Comparison of ENCODE assay signal across 8 cellular contexts in the genomic region with DNA sequence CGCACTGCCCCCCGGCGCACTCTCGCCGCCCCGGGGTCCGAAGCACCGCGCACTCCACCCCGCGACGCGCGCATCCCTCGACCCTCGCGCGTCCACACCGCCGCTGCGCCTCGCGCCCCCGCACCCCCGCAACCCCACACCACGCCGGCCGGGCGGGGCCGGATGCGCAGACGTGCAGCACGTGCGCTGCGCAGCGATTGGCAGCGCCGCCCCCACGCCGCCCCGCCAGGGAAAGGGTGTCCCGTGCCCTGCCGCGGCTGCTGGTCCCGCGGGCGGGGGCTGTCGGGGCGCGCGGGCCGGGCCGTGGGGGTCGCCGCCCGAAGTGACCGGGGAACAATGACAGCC. TPM values are rescaled to one million over a fixed set of nuclear protein-coding genes. Genes with fewer than 3 reads are reported as not detected.
DNase-seq lines count a peak whose midpoint lies in the region; ATAC-seq, FAIRE-seq and TF ChIP-seq lines count a peak whose summit lies in the region.

No MANE protein-coding gene starts in this region.

- TF ChIP-seq CTCF in DND-41 (IDR thresholded peaks at IDR 0.05; ENCODE audit: borderline replicate concordance, extremely low read depth, low read length, poor library complexity, severe bottlenecking), result no peak
- no peak for TF ChIP-seq CTCF in fibroblast of pulmonary artery (IDR thresholded peaks at IDR 0.05; ENCODE audit: low read length, missing control alignments)
- no peak for TF ChIP-seq CTCF in pancreas (IDR thresholded peaks at IDR 0.05)
- TF ChIP-seq CTCF in type B pancreatic cell (conservative IDR thresholded peaks at IDR 0.05), result no peak

- ATAC-seq in DND-41 (ENCODE audit: insufficient read depth, low read depth) (peak; percentile 75), pancreas (peak; percentile 21 to 71 (median 48)), HG02623 (IDR thresholded peaks at IDR 0.05; ENCODE audit: unreplicated experiment) (no peak), GM21367 (IDR thresholded peaks at IDR 0.05; ENCODE audit: unreplicated experiment) (no peak)

- H3K4me2 ChIP-seq in DND-41 (ENCODE audit: insufficient read depth, low read length), result peak overlapping the region; percentile 98

- peaks cover 4% of the 10 kb centered on the region for H3K27me3 ChIP-seq in DND-41 (ENCODE audit: insufficient read depth, low read length, poor library complexity)
- no peaks in the 10 kb centered on the region for H3K27me3 ChIP-seq in pancreas

- no peaks in the 10 kb centered on the region for H3K9me3 Mint-ChIP-seq in IgD-negative memory B cell
- no peaks in the 10 kb centered on the region for H3K9me3 Mint-ChIP-seq in type B pancreatic cell

- H3K79me2 ChIP-seq in DND-41 (ENCODE audit: insufficient read depth, low read length), result no peaks in the 10 kb centered on the region

- WGBS in pancreas, 2 donors, result 1 to 3% methylated on average over 56 to 57 of the region's 57 CpGs

- H3K9me3 ChIP-seq in DND-41 (ENCODE audit: insufficient read depth, low read length, severe bottlenecking) (no peaks in the 10 kb centered on the region), pancreas (no peaks in the 10 kb centered on the region)

- H3K4me3 ChIP-seq in DND-41 (ENCODE audit: low read depth in 1 of 2, low read length in 2 of 2), result peak overlapping the region; percentile 25 to 68; a peak in 3 of 4 replicates
- peak overlapping the region; percentile 51 for H3K4me3 ChIP-seq in fibroblast of pulmonary artery (replicated peaks; ENCODE audit: low read depth, low read length)
- H3K4me3 ChIP-seq in pancreas, result peak overlapping the region; percentile 18 to 62 (median 32)

- H3K4me3 Mint-ChIP-seq in IgD-negative memory B cell, result peak overlapping the region; percentile 89 to 98 (median 98)
- peak overlapping the region; percentile 94 for H3K4me3 Mint-ChIP-seq in type B pancreatic cell

- H3K27ac ChIP-seq in DND-41 (ENCODE audit: low read length), result peak overlapping the region; percentile 76
- no peak overlapping the region for H3K27ac ChIP-seq in pancreas

- no peak for FAIRE-seq in pancreas (lab: Jason Lieb, UNC)

- peak overlapping the region; percentile 64 for H2AFZ ChIP-seq in DND-41 (ENCODE audit: low read depth, low read length)

- H3K36me3 Mint-ChIP-seq in IgD-negative memory B cell (no peaks in the 10 kb centered on the region), type B pancreatic cell (no peaks in the 10 kb centered on the region)

- H3K27ac Mint-ChIP-seq in IgD-negative memory B cell (peak overlapping the region; percentile 99 to 100 (median 100)), type B pancreatic cell (no peak overlapping the region)

- H3K36me3 ChIP-seq in DND-41 (ENCODE audit: insufficient read depth, low read length) (no peaks in the 10 kb centered on the region), pancreas (no peaks in the 10 kb centered on the region)

- H3K9ac ChIP-seq in DND-41 (ENCODE audit: low read depth, low read length), result peak overlapping the region; percentile 77

- H4K20me1 ChIP-seq in DND-41 (ENCODE audit: insufficient read depth, low read length), result no peaks in the 10 kb centered on the region

- H3K4me1 ChIP-seq in DND-41 (ENCODE audit: insufficient read depth, low read length) (peaks cover 32% of the 10 kb centered on the region), pancreas (no peaks in the 10 kb centered on the region)

- H3K27me3 Mint-ChIP-seq in IgD-negative memory B cell (no peaks in the 10 kb centered on the region), type B pancreatic cell (peaks cover 34% of the 10 kb centered on the region)

- DNase-seq in DND-41 (peak; percentile 71), activated T-cell treated with anti-CD3 and anti-CD28 coated beads for 4 hours (peak; percentile 72), fibroblast of pulmonary artery (ENCODE audit: low read depth) (no peak), pancreas (peak in 5 of 6 donors; percentile 17 to 75 (median 40)), type B pancreatic cell (ENCODE audit: extremely low spot score, unreplicated experiment) (no peak)

- intact Hi-C loops in pancreas (cut with DNase I), result no loop called here

- H3K4me1 Mint-ChIP-seq in IgD-negative memory B cell, result peaks cover 45 to 51% (median 50%) of the 10 kb centered on the region in 3 donors
- H3K4me1 Mint-ChIP-seq in type B pancreatic cell (ENCODE audit: unreplicated experiment), result peaks cover 17% of the 10 kb centered on the region

RNA-seq across cellular contexts. Expression of a gene that starts 53.7 kb away (rescaled TPM):
- 3.8 TPM for polyA plus RNA-seq in IgD-negative memory B cell
- 1 to 10 TPM; 5.2 to 8.5 (median 6.7) TPM for total RNA-seq in pancreas
- polyA plus RNA-seq in pancreas, result 1 to 10 TPM; 3.3 to 4.5 TPM
- 7.5 and 9.3 TPM in 2 replicates for total RNA-seq in type B pancreatic cell (ENCODE audit: low replicate concordance)

Comparison
In these comparisons a context has a peak if more than half of its experiments do, and no peak if none do; other contexts are left out.
1. ATAC-seq: peak in DND-41 (single experiment) and pancreas (4 of 4); none in HG02623 (single experiment) and GM21367 (single experiment).
2. DNase-seq: peak in DND-41 (single experiment), activated T-cell treated with anti-CD3 and anti-CD28 coated beads for 4 hours (single experiment) and pancreas (5 of 6); none in fibroblast of pulmonary artery (single experiment) and type B pancreatic cell (single experiment).
3. Peak in every context shown above with its lines, with median percentiles within 50 percentile points of each other: H3K4me3 ChIP-seq.